In genomic region chr2:172079838-172080640, GRCh38 we compare ENCODE assay signal across 16 cellular contexts. TPM values are rescaled to one million over a fixed set of nuclear protein-coding genes. Genes with fewer than 3 reads are reported as not detected.
DNase-seq lines count a peak whose midpoint lies in the region; ATAC-seq and TF ChIP-seq lines count a peak whose summit lies in the region.
"Had no signal": no experiment of that assay in that cellular context is flagged by ENCODE, and none has a peak within 500 bp of the region (broad histone marks: within the 10 kb centered on the region; RNA-seq: fewer than 3 reads in every experiment).

No MANE protein-coding gene starts in this region.

- intact Hi-C loops in activated B cell treated with CpG ODN at 0.5 μM for 24 hours (cut with micrococcal nuclease), result loop anchor here (1.0 to 5.0 kb wide), 2 partner anchors 26 to 1363 kb away; partner anchors contain the start of gene SP5

- H3K4me1 Mint-ChIP-seq in activated B cell treated with CpG ODN at 0.5 μM for 24 hours (peaks cover 23% of the 10 kb centered on the region), nephron (peaks cover 21% of the 10 kb centered on the region)

- no peak for ATAC-seq in activated B cell treated with CpG ODN at 0.5 μM for 24 hours (ENCODE audit: low read depth)
- ATAC-seq in GM18907 (IDR thresholded peaks at IDR 0.05; ENCODE audit: unreplicated experiment), result no peak
- ATAC-seq: GM12878 had no signal

- no peak overlapping the region for H3K27ac ChIP-seq in HL-60 (replicated peaks)
- H3K27ac ChIP-seq: 22Rv1, SK-N-MC had no signal

- H3K9me3 Mint-ChIP-seq in activated B cell treated with CpG ODN at 0.5 μM for 24 hours, result peaks cover 5% of the 10 kb centered on the region
- peaks cover 7% of the 10 kb centered on the region for H3K9me3 Mint-ChIP-seq in nephron

- H3K27me3 Mint-ChIP-seq in activated B cell treated with CpG ODN at 0.5 μM for 24 hours (peaks cover 48% of the 10 kb centered on the region), nephron (ENCODE audit: low read depth) (peaks cover 100% of the 10 kb centered on the region)

- POLR2A ChIA-PET in activated B cell treated with CpG ODN at 0.5 μM for 24 hours (lab: Charles Lee), result no interaction called here

- no peaks in the 10 kb centered on the region for H3K36me3 Mint-ChIP-seq in activated B cell treated with CpG ODN at 0.5 μM for 24 hours (ENCODE audit: low read depth)
- H3K36me3 Mint-ChIP-seq in nephron (ENCODE audit: low read depth), result no peaks in the 10 kb centered on the region

- H3K4me3 Mint-ChIP-seq in activated B cell treated with CpG ODN at 0.5 μM for 24 hours, result peak overlapping the region; percentile 20
- H3K4me3 Mint-ChIP-seq in nephron, result peak overlapping the region in 2 of 3 experiments; percentile 5 to 19

- peak; percentile 41 for DNase-seq in NCI-H1436 treated with DMSO at 0.1 percent for 48 hours (lab: John Stamatoyannopoulos, UW)
- no peak for DNase-seq in NCI-H1436 (lab: John Stamatoyannopoulos, UW)
- peak in 1 of 2 experiments; percentile 63 for DNase-seq in HL-60 (ENCODE audit: low read depth in 1 of 2, low spot score in 1 of 2)
- DNase-seq in activated B cell treated with CpG ODN at 0.5 μM for 24 hours, result no peak
- no peak for DNase-seq in NCI-H1694 (lab: John Stamatoyannopoulos, UW)
- no peak for DNase-seq in D341Med (ENCODE audit: low spot score)
- DNase-seq: activated CD4-positive, alpha-beta T cell treated with anti-CD3 and anti-CD28 coated beads for 48 hours; activated naive CD4-positive, alpha-beta T cell treated with anti-CD3 and anti-CD28 coated beads, Interleukin-2, amount 50 U/mL, for 16 hours; HCEC 1CT; NCI-H748 treated with DMSO at 0.1 percent for 48 hours had no signal

- H3K27me3 ChIP-seq in HL-60 (ENCODE audit: insufficient read depth, poor library complexity, severe bottlenecking), result peaks cover 40% of the 10 kb centered on the region

- H3K27ac Mint-ChIP-seq in activated B cell treated with CpG ODN at 0.5 μM for 24 hours (peak overlapping the region; percentile 59), nephron (no peak overlapping the region)

- no peak for TF ChIP-seq CTCF in HL-60 (IDR thresholded peaks at IDR 0.05; ENCODE audit: insufficient read depth, low read length)
- TF ChIP-seq CTCF in activated B cell treated with CpG ODN at 0.5 μM for 24 hours (IDR thresholded peaks at IDR 0.05), result no peak
- TF ChIP-seq CTCF in nephron (IDR thresholded peaks at IDR 0.05; ENCODE audit: unreplicated experiment in 3 of 3), result no peak

- H3K4me3 ChIP-seq in HL-60 (replicated peaks; ENCODE audit: insufficient read depth, low read length), result peak overlapping the region; percentile 13
- H3K4me3 ChIP-seq: GM12878, SK-N-MC had no signal

- CTCF ChIA-PET in activated B cell treated with CpG ODN at 0.5 μM for 24 hours (lab: Charles Lee), result no interaction called here

RNA-seq across cellular contexts. Expression of gene DLX1, which starts 5.3 kb away (rescaled TPM):
- not detected in 2 replicates for total RNA-seq in activated B cell treated with CpG ODN at 0.5 μM for 24 hours
- total RNA-seq: GM12878, skeletal muscle tissue had no signal

RNA-seq across cellular contexts. Expression of gene DLX2, which starts 22.7 kb away (rescaled TPM):
- 0.16 TPM in 1 of 2 replicates, not detected in the other for total RNA-seq in activated B cell treated with CpG ODN at 0.5 μM for 24 hours
- total RNA-seq: GM12878, skeletal muscle tissue had no signal
